In genomic region chr17:17884281-17885028, GRCh38 we compare ENCODE assay signal across 24 cellular contexts. TPM values are rescaled to one million over a fixed set of nuclear protein-coding genes. Genes with fewer than 3 reads are reported as not detected.
DNase-seq lines count a peak whose midpoint lies in the region; ATAC-seq and TF ChIP-seq lines count a peak whose summit lies in the region.
"Had no signal": no experiment of that assay in that cellular context is flagged by ENCODE, and none has a peak within 500 bp of the region (broad histone marks: within the 10 kb centered on the region; RNA-seq: fewer than 3 reads in every experiment).

No MANE protein-coding gene starts in this region.

- intact Hi-C loops in esophagus squamous epithelium (cut with DNase I) = no loop called here
- intact Hi-C loops in CD8-positive, alpha-beta T cell (cut with DNase I, micrococcal nuclease) = no loop called here

- CTCF ChIA-PET in CD8-positive, alpha-beta T cell (lab: Charles Lee) = interaction anchor here (1.0 kb wide), 1 partner anchor 34 kb away, joined by 4 read pairs; no protein-coding TSS in a partner anchor

- H3K27ac ChIP-seq in ectodermal cell (ENCODE audit: insufficient read depth, low read depth, low read length, poor library complexity, severe bottlenecking) (peak overlapping the region; percentile 2), esophagus squamous epithelium (no peak overlapping the region)
- no peak overlapping the region for H3K27ac ChIP-seq in CD8-positive, alpha-beta T cell (ENCODE audit: low read depth, low read length)
- H3K27ac ChIP-seq: heart right ventricle, vagina, VCaP had no signal

- POLR2A ChIA-PET in CD8-positive, alpha-beta T cell (lab: Charles Lee) = interaction anchor here (1.1 kb wide), 1 partner anchor 74 kb away, joined by 4 read pairs; no protein-coding TSS in a partner anchor

- 60 to 64% methylated on average over 13 of the region's 13 CpGs for WGBS in ectodermal cell, 2 experiments
- WGBS in esophagus squamous epithelium, 2 donors = 94 to 96% methylated on average over 12 to 13 of the region's 13 CpGs

- H3K4me1 ChIP-seq in ectodermal cell (ENCODE audit: control insufficient read depth, insufficient read depth, low read length) = peaks cover 25% of the 10 kb centered on the region
- H3K4me1 ChIP-seq in esophagus squamous epithelium = peaks cover 13 to 44% (median 13%) of the 10 kb centered on the region in 3 donors
- H3K4me1 ChIP-seq in CD8-positive, alpha-beta T cell (ENCODE audit: insufficient read depth, low read length) = no peaks in the 10 kb centered on the region

- no peak overlapping the region for H3K4me3 ChIP-seq in ectodermal cell (ENCODE audit: insufficient read depth, low read depth, low read length)
- no peak overlapping the region for H3K4me3 ChIP-seq in esophagus squamous epithelium
- H3K4me3 ChIP-seq in CD8-positive, alpha-beta T cell (ENCODE audit: low read depth, low read length) = no peak overlapping the region
- H3K4me3 ChIP-seq: heart right ventricle, lung, skin epidermis, vagina had no signal

- H3K27me3 ChIP-seq in ectodermal cell (ENCODE audit: control insufficient read depth, insufficient read depth, low read length, poor library complexity, severe bottlenecking) = no peaks in the 10 kb centered on the region
- H3K27me3 ChIP-seq in esophagus squamous epithelium = no peaks in the 10 kb centered on the region
- H3K27me3 ChIP-seq in CD8-positive, alpha-beta T cell (ENCODE audit: insufficient read depth, low read length) = no peaks in the 10 kb centered on the region
- H3K27me3 ChIP-seq: heart right ventricle, vagina had no signal

- H3K4me1 Mint-ChIP-seq in neural crest cell = peaks cover 19% of the 10 kb centered on the region
- no peaks in the 10 kb centered on the region for H3K4me1 Mint-ChIP-seq in CD8-positive, alpha-beta T cell (ENCODE audit: low read depth)
- H3K4me1 Mint-ChIP-seq: CD14-positive monocyte had no signal

- H3K9me3 ChIP-seq in ectodermal cell (ENCODE audit: control insufficient read depth, low read length) (no peaks in the 10 kb centered on the region), esophagus squamous epithelium (no peaks in the 10 kb centered on the region)
- no peaks in the 10 kb centered on the region for H3K9me3 ChIP-seq in CD8-positive, alpha-beta T cell (ENCODE audit: low read length)
- H3K9me3 ChIP-seq: heart right ventricle, vagina had no signal

- H3K4me3 Mint-ChIP-seq in neural crest cell = no peak overlapping the region
- no peak overlapping the region for H3K4me3 Mint-ChIP-seq in CD8-positive, alpha-beta T cell
- H3K4me3 Mint-ChIP-seq: activated CD4-positive, alpha-beta memory T cell treated with anti-CD3 and anti-CD28 coated beads for 36 hours; activated naive CD4-positive, alpha-beta T cell treated with anti-CD3 and anti-CD28 coated beads for 36 hours; CD14-positive monocyte had no signal

- peak; percentile 39 for DNase-seq in D341Med (ENCODE audit: low spot score)
- DNase-seq in NCI-H446 treated with DMSO at 0.1 percent for 48 hours (lab: John Stamatoyannopoulos, UW) = peak; percentile 14
- no peak for DNase-seq in neural crest cell (ENCODE audit: low read depth, low spot score)
- no peak for DNase-seq in esophagus squamous epithelium (lab: John Stamatoyannopoulos, UW)
- DNase-seq in CD8-positive, alpha-beta T cell = no peak
- DNase-seq in kidney glomerular epithelial cell (lab: John Stamatoyannopoulos, UW) = no peak
- DNase-seq: ACHN; activated CD4-positive, alpha-beta memory T cell treated with anti-CD3 and anti-CD28 coated beads for 36 hours; activated naive CD4-positive, alpha-beta T cell treated with anti-CD3 and anti-CD28 coated beads for 36 hours; DMS153; heart right ventricle; KG1; NCI-H2029 treated with DMSO at 0.1 percent for 48 hours; OCI-M1; SHP77 treated with DMSO at 0.1 percent for 48 hours; stimulated activated CD4-positive, alpha-beta T cell treated with anti-CD3 and anti-CD28 coated beads, Interleukin-4, amount 100 ng/mL, for 1 hour; T-helper 1 cell had no signal

- peak overlapping the region; percentile 64 for H3K27ac Mint-ChIP-seq in neural crest cell (ENCODE audit: unreplicated experiment)
- no peak overlapping the region for H3K27ac Mint-ChIP-seq in CD8-positive, alpha-beta T cell
- H3K27ac Mint-ChIP-seq: activated CD4-positive, alpha-beta memory T cell treated with anti-CD3 and anti-CD28 coated beads for 36 hours; activated naive CD4-positive, alpha-beta T cell treated with anti-CD3 and anti-CD28 coated beads for 36 hours; CD14-positive monocyte had no signal

- H3K36me3 ChIP-seq in ectodermal cell (ENCODE audit: control insufficient read depth, insufficient read depth, low read length) (no peaks in the 10 kb centered on the region), esophagus squamous epithelium (peaks cover 9 to 88% (median 12%) of the 10 kb centered on the region in 3 donors)
- H3K36me3 ChIP-seq in CD8-positive, alpha-beta T cell (ENCODE audit: insufficient read depth, low read length) = peaks cover 34% of the 10 kb centered on the region

- no peaks in the 10 kb centered on the region for H3K27me3 Mint-ChIP-seq in neural crest cell (ENCODE audit: low read depth)
- H3K27me3 Mint-ChIP-seq in CD8-positive, alpha-beta T cell (ENCODE audit: low read depth) = no peaks in the 10 kb centered on the region
- H3K27me3 Mint-ChIP-seq: activated CD4-positive, alpha-beta memory T cell treated with anti-CD3 and anti-CD28 coated beads for 36 hours had no signal

- no peak for TF ChIP-seq POLR2A in esophagus squamous epithelium (IDR thresholded peaks at IDR 0.05)

- ATAC-seq in CD8-positive, alpha-beta T cell = no peak
- ATAC-seq in GM18861 (IDR thresholded peaks at IDR 0.05; ENCODE audit: unreplicated experiment) = no peak
- ATAC-seq: heart right ventricle had no signal

- H3K9me3 Mint-ChIP-seq in neural crest cell = no peaks in the 10 kb centered on the region
- H3K9me3 Mint-ChIP-seq in CD8-positive, alpha-beta T cell = no peaks in the 10 kb centered on the region
- H3K9me3 Mint-ChIP-seq: activated CD4-positive, alpha-beta memory T cell treated with anti-CD3 and anti-CD28 coated beads for 36 hours; activated naive CD4-positive, alpha-beta T cell treated with anti-CD3 and anti-CD28 coated beads for 36 hours; CD14-positive monocyte had no signal

- H3K36me3 Mint-ChIP-seq in neural crest cell (ENCODE audit: low read depth) = no peaks in the 10 kb centered on the region
- H3K36me3 Mint-ChIP-seq in CD8-positive, alpha-beta T cell = peaks cover 73% of the 10 kb centered on the region
- H3K36me3 Mint-ChIP-seq: activated CD4-positive, alpha-beta memory T cell treated with anti-CD3 and anti-CD28 coated beads for 36 hours had no signal

- TF ChIP-seq CTCF in neural crest cell (conservative IDR thresholded peaks at IDR 0.05) (no peak), esophagus squamous epithelium (IDR thresholded peaks at IDR 0.05) (no peak)
- no peak for TF ChIP-seq CTCF in CD8-positive, alpha-beta T cell (IDR thresholded peaks at IDR 0.05)

RNA-seq across cellular contexts. Expression of gene SREBF1, which starts 47.7 kb away (rescaled TPM):
- polyA plus RNA-seq in ectodermal cell (2013, experiment 1 of 4) = 58.8 TPM
- 65.5 TPM for polyA plus RNA-seq in ectodermal cell (2013, experiment 2 of 4)
- polyA plus RNA-seq in ectodermal cell (2013, experiment 3 of 4) = 33.2 TPM
- polyA plus RNA-seq in ectodermal cell (2013, experiment 4 of 4) = 43.0 TPM
- total RNA-seq in neural crest cell (128 and 132 TPM in 2 replicates), esophagus squamous epithelium (100 to 1,000 TPM in 2 of 4 donors, 10 to 100 TPM in 2; 55.0 to 137 (median 108) TPM)
- 100 to 1,000 TPM; 401 to 412 TPM for total RNA-seq in CD8-positive, alpha-beta T cell

Comparison
In these comparisons a context has a peak if more than half of its experiments do, and no peak if none do; other contexts are left out.
1. DNase-seq: peak in D341Med (single experiment) and NCI-H446 treated with DMSO at 0.1 percent for 48 hours (single experiment); none in neural crest cell (single experiment), esophagus squamous epithelium (single experiment), CD8-positive, alpha-beta T cell (0 of 7) and kidney glomerular epithelial cell (single experiment).